Comparison of ENCODE assay signal across 10 cellular contexts in the genomic region with DNA sequence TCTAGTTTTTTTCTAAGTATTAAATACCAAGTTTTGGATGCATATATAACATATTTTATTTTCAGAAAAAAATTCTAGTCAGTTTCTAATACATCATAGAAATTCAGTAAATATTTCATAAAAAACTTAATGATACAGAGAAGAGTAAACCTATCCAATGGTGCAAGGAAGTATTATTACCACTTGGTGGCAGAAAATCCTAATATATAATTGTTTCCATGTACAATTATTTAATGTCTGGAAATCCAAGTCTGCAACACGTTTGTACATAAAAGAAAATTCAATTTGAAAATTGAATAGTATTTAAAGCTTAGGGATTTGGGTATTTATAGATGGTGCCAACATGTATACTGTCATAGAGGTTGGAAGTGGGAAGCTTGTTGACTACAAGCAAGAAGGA.
DNase-seq lines count a peak whose midpoint lies in the region; ATAC-seq and TF ChIP-seq lines count a peak whose summit lies in the region.
"Had no signal": no experiment of that assay in that cellular context is flagged by ENCODE, and none has a peak within 500 bp of the region (broad histone marks: within the 10 kb centered on the region; RNA-seq: fewer than 3 reads in every experiment).

No MANE protein-coding gene starts in this region.

- DNase-seq in DMS114 treated with DMSO at 0.1 percent for 48 hours (lab: John Stamatoyannopoulos, UW; ENCODE audit: unreplicated experiment) (peak; percentile 0), NCI-H1417 treated with DMSO at 0.1 percent for 48 hours (lab: John Stamatoyannopoulos, UW) (peak; percentile 28), chondrocyte (ENCODE audit: low spot score) (no peak), myocyte (ENCODE audit: low read depth) (peak; percentile 39)
- DNase-seq: activated CD4-positive, alpha-beta T cell treated with anti-CD3 and anti-CD28 coated beads for 48 hours; NCI-H187 had no signal

- ATAC-seq in GM19351 (IDR thresholded peaks at IDR 0.05; ENCODE audit: unreplicated experiment) = no peak
- ATAC-seq in GM19023 (IDR thresholded peaks at IDR 0.05; ENCODE audit: unreplicated experiment) = no peak
- ATAC-seq in GM19463 (IDR thresholded peaks at IDR 0.05; ENCODE audit: unreplicated experiment) = no peak
- no peak for ATAC-seq in GM18502 (IDR thresholded peaks at IDR 0.05; ENCODE audit: poor library complexity, unreplicated experiment)

- no peak overlapping the region for H3K27ac Mint-ChIP-seq in chondrocyte (ENCODE audit: unreplicated experiment)

- peaks cover 3% of the 10 kb centered on the region for H3K9me3 Mint-ChIP-seq in chondrocyte (ENCODE audit: low read depth)

- no peaks in the 10 kb centered on the region for H3K36me3 Mint-ChIP-seq in chondrocyte (ENCODE audit: low read depth)

- H3K4me1 Mint-ChIP-seq in chondrocyte (ENCODE audit: low read depth) = peaks cover 6% of the 10 kb centered on the region

- H3K27me3 Mint-ChIP-seq in chondrocyte (ENCODE audit: low read depth) = peaks cover 3% of the 10 kb centered on the region

- no peak overlapping the region for H3K4me3 Mint-ChIP-seq in chondrocyte (ENCODE audit: unreplicated experiment)

- TF ChIP-seq CTCF in chondrocyte (IDR thresholded peaks at IDR 0.05) = peak; percentile 90
